In the genomic region with DNA sequence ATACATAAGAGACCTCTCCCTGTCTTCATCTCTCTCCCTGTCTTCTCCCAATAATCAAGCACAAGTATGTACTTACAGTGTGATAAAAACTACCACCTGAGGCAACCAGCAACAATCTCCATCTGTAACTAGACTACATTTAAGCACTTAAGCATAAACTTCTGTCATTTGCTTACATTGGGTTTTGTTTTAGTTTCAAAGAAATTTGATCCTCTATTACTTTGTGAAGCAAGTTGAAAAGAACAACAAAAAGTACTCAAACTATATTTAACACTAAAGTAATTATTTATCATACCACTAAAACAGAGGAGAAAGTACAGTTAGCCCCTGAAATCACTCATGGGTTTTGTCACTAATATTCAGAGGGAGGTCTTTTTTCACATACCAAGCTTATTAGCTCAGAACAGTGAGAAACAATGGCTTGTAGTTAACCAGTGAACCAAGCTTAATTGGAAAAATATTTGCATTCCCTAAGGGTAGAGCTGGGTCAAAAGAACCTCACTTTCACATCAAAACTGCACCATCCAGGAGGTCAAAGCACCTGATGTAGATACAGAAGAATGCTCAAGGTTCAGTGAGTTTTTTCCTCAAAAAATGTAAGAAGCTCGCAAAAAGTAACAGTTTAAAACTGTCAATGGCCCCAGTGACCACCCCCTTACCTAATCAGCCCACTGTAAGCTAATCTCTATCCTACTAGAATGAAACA, we compare ENCODE assay signal across 16 cellular contexts. TPM values are rescaled to one million over a fixed set of nuclear protein-coding genes. Genes with fewer than 3 reads are reported as not detected.
A peak's percentile ranks its signal among the peaks of the same experiment; 100 is the strongest.
DNase-seq lines count a peak whose midpoint lies in the region; ATAC-seq and TF ChIP-seq lines count a peak whose summit lies in the region.
"Had no signal": no experiment of that assay in that cellular context is flagged by ENCODE, and none has a peak within 500 bp of the region (broad histone marks: within the 10 kb centered on the region; RNA-seq: fewer than 3 reads in every experiment).

No MANE protein-coding gene starts in this region.

- POLR2A ChIA-PET in A673 (lab: Charles Lee; ENCODE audit: low non-redundant PET), result no interaction called here

- CTCF ChIA-PET in A673 (lab: Charles Lee), result no interaction called here

- TF ChIP-seq CTCF in A673 (conservative IDR thresholded peaks at IDR 0.05; ENCODE audit: low read depth, low read length), result no peak
- TF ChIP-seq CTCF in brain (conservative IDR thresholded peaks at IDR 0.05), result no peak
- TF ChIP-seq CTCF in mesothelial cell of epicardium (IDR thresholded peaks at IDR 0.05; ENCODE audit: unreplicated experiment), result no peak
- no peak for TF ChIP-seq CTCF in esophagus squamous epithelium (IDR thresholded peaks at IDR 0.05)

- H3K9me3 Mint-ChIP-seq in brain (peaks cover 0 to 2% (median 0%) of the 10 kb centered on the region in 5 experiments), mesothelial cell of epicardium (no peaks in the 10 kb centered on the region)
- H3K9me3 Mint-ChIP-seq: activated naive CD4-positive, alpha-beta T cell treated with anti-CD3 and anti-CD28 coated beads, Interleukin-2, amount 50 U/mL, for 72 hours; stimulated activated naive CD8-positive, alpha-beta T cell treated with anti-CD3 and anti-CD28 coated beads, Interleukin-15, amount 100 ng/mL, for 72 hours had no signal

- H3K27me3 Mint-ChIP-seq in brain (peaks cover 14% of the 10 kb centered on the region), mesothelial cell of epicardium (ENCODE audit: low read depth) (no peaks in the 10 kb centered on the region)

- TF ChIP-seq EP300 in Ishikawa (IDR thresholded peaks at IDR 0.05; ENCODE audit: borderline replicate concordance), result peak; percentile 94

- H3K4me3 Mint-ChIP-seq in brain (no peak overlapping the region), mesothelial cell of epicardium (no peak overlapping the region)
- H3K4me3 Mint-ChIP-seq: stimulated activated naive CD8-positive, alpha-beta T cell treated with anti-CD3 and anti-CD28 coated beads, Interleukin-15, amount 100 ng/mL, for 72 hours had no signal

- H3K27me3 ChIP-seq in A673 (replicated peaks; ENCODE audit: insufficient read depth, low read depth, low read length, poor library complexity) (no peaks in the 10 kb centered on the region), esophagus squamous epithelium (peaks cover 0 to 3% (median 0%) of the 10 kb centered on the region in 4 donors)

- H3K27ac ChIP-seq in A673 (ENCODE audit: low read depth, low read length, poor library complexity, severe bottlenecking), result no peak overlapping the region
- no peak overlapping the region for H3K27ac ChIP-seq in esophagus squamous epithelium
- H3K27ac ChIP-seq: epithelial cell of prostate, lower lobe of right lung, spleen had no signal

- intact Hi-C loops in A673 (cut with micrococcal nuclease; ENCODE audit: unreplicated experiment), result no loop called here
- intact Hi-C loops in esophagus squamous epithelium (cut with DNase I), result no loop called here

- no peak overlapping the region for H3K4me3 ChIP-seq in A673 (ENCODE audit: low read depth, low read length, poor library complexity, severe bottlenecking)
- H3K4me3 ChIP-seq in esophagus squamous epithelium, result no peak overlapping the region
- H3K4me3 ChIP-seq: lower lobe of right lung, spleen had no signal

- H3K9me3 ChIP-seq in A673 (ENCODE audit: low read depth, low read length, poor library complexity, severe bottlenecking) (no peaks in the 10 kb centered on the region), esophagus squamous epithelium (no peaks in the 10 kb centered on the region)
- H3K9me3 ChIP-seq: lower lobe of right lung, spleen had no signal

- peaks cover 11% of the 10 kb centered on the region for H3K4me1 Mint-ChIP-seq in brain
- peaks cover 35% of the 10 kb centered on the region for H3K4me1 Mint-ChIP-seq in mesothelial cell of epicardium
- H3K4me1 Mint-ChIP-seq: stimulated activated naive CD8-positive, alpha-beta T cell treated with anti-CD3 and anti-CD28 coated beads, Interleukin-15, amount 100 ng/mL, for 72 hours had no signal

- H3K4me1 ChIP-seq in A673 (ENCODE audit: insufficient read depth, low read length, poor library complexity, severe bottlenecking) (peaks cover 40% of the 10 kb centered on the region), esophagus squamous epithelium (no peaks in the 10 kb centered on the region)
- H3K4me1 ChIP-seq: lower lobe of right lung, spleen had no signal

- no peak for TF ChIP-seq POLR2A in esophagus squamous epithelium (IDR thresholded peaks at IDR 0.05)

- H3K27ac Mint-ChIP-seq in brain (peak overlapping the region in 3 of 5 experiments; percentile 3 to 73 (median 15)), mesothelial cell of epicardium (peak overlapping the region; percentile 55)
- H3K27ac Mint-ChIP-seq: activated naive CD4-positive, alpha-beta T cell treated with anti-CD3 and anti-CD28 coated beads, Interleukin-2, amount 50 U/mL, for 72 hours; stimulated activated naive CD8-positive, alpha-beta T cell treated with anti-CD3 and anti-CD28 coated beads, Interleukin-15, amount 100 ng/mL, for 72 hours had no signal

- no peak for ATAC-seq in HG03521 (IDR thresholded peaks at IDR 0.05; ENCODE audit: unreplicated experiment)
- ATAC-seq: activated naive CD4-positive, alpha-beta T cell treated with anti-CD3 and anti-CD28 coated beads, Interleukin-2, amount 50 U/mL, for 72 hours; lower lobe of right lung; stimulated activated naive CD8-positive, alpha-beta T cell treated with anti-CD3 and anti-CD28 coated beads, Interleukin-15, amount 100 ng/mL, for 72 hours had no signal

- H3K36me3 ChIP-seq in A673 (ENCODE audit: insufficient read depth, low read length, poor library complexity, severe bottlenecking) (no peaks in the 10 kb centered on the region), esophagus squamous epithelium (no peaks in the 10 kb centered on the region)
- H3K36me3 ChIP-seq: lower lobe of right lung, spleen had no signal

- no TSS peak for BruUV-seq in A673 (replicated peaks; lab: Mats Ljungman, UMichigan)

- DNase-seq in A673 (ENCODE audit: low spot score), result peak; percentile 31
- DNase-seq in mesothelial cell of epicardium (ENCODE audit: low spot score in 2 of 2, unreplicated experiment in 2 of 2), result no peak
- no peak for DNase-seq in esophagus squamous epithelium (lab: John Stamatoyannopoulos, UW)
- no peak for DNase-seq in stimulated activated CD4-positive, alpha-beta T cell treated with anti-CD3 and anti-CD28 coated beads, Interleukin-2, amount 100 ng/mL, for 48 hours
- DNase-seq in NCI-H446 treated with DMSO at 0.1 percent for 48 hours (lab: John Stamatoyannopoulos, UW), result no peak
- DNase-seq: activated CD4-positive, CD25-positive, alpha-beta regulatory T cell; lower lobe of right lung; NCI-H1092; occipital lobe; spleen; stimulated activated naive CD8-positive, alpha-beta T cell treated with anti-CD3 and anti-CD28 coated beads, Interleukin-15, amount 100 ng/mL, for 72 hours had no signal

- H3K36me3 Mint-ChIP-seq in brain (no peaks in the 10 kb centered on the region), mesothelial cell of epicardium (no peaks in the 10 kb centered on the region)
- H3K36me3 Mint-ChIP-seq: activated naive CD4-positive, alpha-beta T cell treated with anti-CD3 and anti-CD28 coated beads, Interleukin-2, amount 50 U/mL, for 72 hours had no signal

- no peak; the same call in 1 of the 2 replicates for TF ChIP-seq RAD21 in Ishikawa (IDR thresholded peaks at IDR 0.05; ENCODE audit: low read depth)

- 75 to 78% methylated on average over 1 of the region's 1 CpG for WGBS in esophagus squamous epithelium, 2 donors

TF ChIP-seq in Ishikawa, 13 proteins besides CTCF, POLR2A, EP300 and RAD21:
- TF ChIP-seq TEAD4 (IDR thresholded peaks at IDR 0.05) (peak; percentile 96), FOXM1 (IDR thresholded peaks at IDR 0.05; ENCODE audit: borderline replicate concordance, low read depth) (peak; percentile 88), CEBPB (IDR thresholded peaks at IDR 0.05) (peak; percentile 31; the same call in 1 of the 2 replicates), CREB1 (IDR thresholded peaks at IDR 0.05; ENCODE audit: low read depth) (no peak), TCF12 (IDR thresholded peaks at IDR 0.05; ENCODE audit: low read depth) (peak; percentile 93), EGR1 (IDR thresholded peaks at IDR 0.05) (no peak), TAF1 (IDR thresholded peaks at IDR 0.05; ENCODE audit: low read depth) (no peak), YY1 (IDR thresholded peaks at IDR 0.05; ENCODE audit: low read depth) (no peak), NFIC (IDR thresholded peaks at IDR 0.05) (peak; percentile 71)
- TF ChIP-seq, protein P1, sequence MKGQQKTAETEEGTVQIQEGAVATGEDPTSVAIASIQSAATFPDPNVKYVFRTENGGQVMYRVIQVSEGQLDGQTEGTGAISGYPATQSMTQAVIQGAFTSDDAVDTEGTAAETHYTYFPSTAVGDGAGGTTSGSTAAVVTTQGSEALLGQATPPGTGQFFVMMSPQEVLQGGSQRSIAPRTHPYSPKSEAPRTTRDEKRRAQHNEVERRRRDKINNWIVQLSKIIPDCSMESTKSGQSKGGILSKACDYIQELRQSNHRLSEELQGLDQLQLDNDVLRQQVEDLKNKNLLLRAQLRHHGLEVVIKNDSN (IDR thresholded peaks at IDR 0.05), result no peak

RNA-seq across cellular contexts. Expression of a gene that starts 34.1 kb away (rescaled TPM):
- total RNA-seq in A673 (2021) (45.1 and 54.9 TPM in 2 replicates), mesothelial cell of epicardium (1.4 to 1.9 TPM (median 1.4 TPM) in 3 replicates), esophagus squamous epithelium (under 1 TPM in 1 of 4 donors, not detected in 3; 0.15 TPM)
- polyA plus RNA-seq in brain (ENCODE audit: insufficient read depth, low read depth, low replicate concordance), result 0.88 TPM
- total RNA-seq: spleen had no signal

Comparison
In these comparisons a context has a peak if more than half of its experiments do, and no peak if none do; other contexts are left out.
1. RNA of a gene that starts 34.1 kb away (total RNA-seq): 45.1 to 54.9 TPM in A673; 1.4 to 1.9 TPM in mesothelial cell of epicardium and 0.15 TPM in esophagus squamous epithelium; every median in the first group is over 10 times any median in the second.